Comparison of ENCODE assay signal across 30 cellular contexts in the genomic region with DNA sequence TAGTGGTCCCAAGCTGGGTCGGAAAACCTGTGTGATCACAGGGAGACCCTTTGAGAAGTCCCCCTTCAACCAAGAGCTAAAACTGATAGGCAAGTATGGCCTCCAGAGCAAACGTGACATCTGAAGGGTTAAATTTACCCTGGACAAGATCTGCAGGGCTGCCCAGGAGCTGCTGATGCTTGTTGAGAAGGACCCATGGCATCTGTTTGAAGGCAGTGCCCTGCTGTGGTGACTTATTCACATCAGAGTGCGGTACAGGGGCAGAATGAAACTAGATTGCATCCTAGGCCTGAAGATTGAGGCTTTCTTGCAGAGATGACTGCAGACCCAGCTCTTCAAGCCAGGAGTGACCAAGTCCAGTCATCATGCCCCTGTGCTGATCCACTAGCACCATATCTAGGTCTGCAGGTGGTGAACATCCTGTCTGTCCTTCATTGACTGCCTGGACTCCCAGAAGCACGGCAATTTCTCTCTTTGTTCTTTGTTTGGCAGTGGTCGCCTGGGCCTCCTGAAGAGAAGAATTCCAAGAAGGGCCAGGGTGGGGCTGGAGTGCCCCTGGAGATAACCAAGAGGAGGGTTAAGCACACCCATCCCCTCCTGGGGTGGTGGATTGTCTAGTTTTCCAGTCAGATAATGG.
"Had no signal": no experiment of that assay in that cellular context is flagged by ENCODE, and none has a peak within 500 bp of the region (broad histone marks: within the 10 kb centered on the region; RNA-seq: fewer than 3 reads in every experiment).

No MANE protein-coding gene starts in this region.

- H3K36me3 ChIP-seq: esophagus squamous epithelium, heart right ventricle, left lung, ovary, sigmoid colon, stomach, thyroid gland, vagina had no signal

- H3K9me3 Mint-ChIP-seq: mesothelial cell of epicardium; nephron; stimulated activated effector memory CD8-positive, alpha-beta T cell treated with anti-CD3 and anti-CD28 coated beads, Interleukin-12 subunit alpha, Interleukin-12 subunit beta, amount 100 ng/mL, for 72 hours had no signal

- H3K27me3 Mint-ChIP-seq: naive thymus-derived CD4-positive, alpha-beta T cell had no signal

- FAIRE-seq: endothelial cell of umbilical vein, islet of Langerhans had no signal

- H3K9me3 ChIP-seq: esophagus squamous epithelium, heart right ventricle, left lung, mucosa of descending colon, ovary, psoas muscle, sigmoid colon, stomach, thyroid gland, vagina had no signal

- H3K27ac Mint-ChIP-seq: mesothelial cell of epicardium; naive thymus-derived CD4-positive, alpha-beta T cell; nephron; stimulated activated effector memory CD8-positive, alpha-beta T cell treated with anti-CD3 and anti-CD28 coated beads, Interleukin-12 subunit alpha, Interleukin-12 subunit beta, amount 100 ng/mL, for 72 hours had no signal

- H3K4me1 Mint-ChIP-seq: mesothelial cell of epicardium; naive thymus-derived CD4-positive, alpha-beta T cell; nephron; stimulated activated effector memory CD8-positive, alpha-beta T cell treated with anti-CD3 and anti-CD28 coated beads, Interleukin-12 subunit alpha, Interleukin-12 subunit beta, amount 100 ng/mL, for 72 hours had no signal

- ATAC-seq: heart right ventricle; left cardiac atrium; left lung; mucosa of descending colon; naive thymus-derived CD4-positive, alpha-beta T cell; psoas muscle; right cardiac atrium; stimulated activated effector memory CD8-positive, alpha-beta T cell treated with anti-CD3 and anti-CD28 coated beads, Interleukin-12 subunit alpha, Interleukin-12 subunit beta, amount 100 ng/mL, for 72 hours had no signal

- H3K4me3 ChIP-seq: esophagus squamous epithelium, heart right ventricle, left lung, mucosa of descending colon, ovary, psoas muscle, sigmoid colon, stomach, thyroid gland, vagina had no signal

- H3K27ac ChIP-seq: esophagus squamous epithelium, heart right ventricle, left lung, ovary, psoas muscle, sigmoid colon, stomach, thyroid gland, vagina had no signal

- DNase-seq: dermis blood vessel endothelial cell; effector memory CD4-positive, alpha-beta T cell; esophagus squamous epithelium; foreskin melanocyte; glutamatergic neuron; heart right ventricle; hippocampal formation; left cardiac atrium; left lung; mesenchymal stem cell; mucosa of descending colon; naive thymus-derived CD4-positive, alpha-beta T cell; occipital lobe; ovary; posterior cingulate gyrus; psoas muscle; right cardiac atrium; sigmoid colon; stimulated activated CD4-positive, alpha-beta T cell treated with anti-CD3 and anti-CD28 coated beads, Interleukin-2, amount 100 ng/mL, for 24 hours; stimulated activated CD4-positive, alpha-beta T cell treated with anti-CD3 and anti-CD28 coated beads, Interleukin-4, amount 100 ng/mL, for 24 hours; stimulated activated naive CD4-positive, alpha-beta T cell treated with Interleukin-2 at 50 U/mL for 16 hours; stomach; thyroid gland; trophoblast cell had no signal

- H3K4me1 ChIP-seq: esophagus squamous epithelium, left lung, sigmoid colon, stomach, thyroid gland, vagina had no signal

- H3K27me3 ChIP-seq: esophagus squamous epithelium, heart right ventricle, left lung, ovary, sigmoid colon, stomach, thyroid gland, vagina had no signal

- H3K36me3 Mint-ChIP-seq: mesothelial cell of epicardium; stimulated activated effector memory CD8-positive, alpha-beta T cell treated with anti-CD3 and anti-CD28 coated beads, Interleukin-12 subunit alpha, Interleukin-12 subunit beta, amount 100 ng/mL, for 72 hours had no signal

- H3K4me3 Mint-ChIP-seq: mesothelial cell of epicardium; naive thymus-derived CD4-positive, alpha-beta T cell; nephron; stimulated activated effector memory CD8-positive, alpha-beta T cell treated with anti-CD3 and anti-CD28 coated beads, Interleukin-12 subunit alpha, Interleukin-12 subunit beta, amount 100 ng/mL, for 72 hours had no signal
